In genomic region chr6:154370545-154370944, GRCh38 we compare ENCODE assay signal across 8 cellular contexts. TPM values are rescaled to one million over a fixed set of nuclear protein-coding genes. Genes with fewer than 3 reads are reported as not detected.
DNase-seq lines count a peak whose midpoint lies in the region; ATAC-seq and TF ChIP-seq lines count a peak whose summit lies in the region.

No MANE protein-coding gene starts in this region.

- H3K27ac ChIP-seq in left lung: no peak overlapping the region

- TF ChIP-seq CTCF in astrocyte of the spinal cord (IDR thresholded peaks at IDR 0.05; ENCODE audit: low read depth, low read length) (peak; percentile 51), left lung (IDR thresholded peaks at IDR 0.05) (no peak)

- H3K4me1 ChIP-seq in left lung: peaks cover 0 to 29% of the 10 kb centered on the region in 2 donors

- H3K4me3 ChIP-seq in astrocyte of the spinal cord (ENCODE audit: low read depth, low read length): no peak overlapping the region
- no peak overlapping the region for H3K4me3 ChIP-seq in left lung

- in situ Hi-C loops in astrocyte of the spinal cord (cut with HindIII; ENCODE audit: low sequenced_read_pairs): no loop called here

- TF ChIP-seq EP300 in Ishikawa (IDR thresholded peaks at IDR 0.05; ENCODE audit: borderline replicate concordance): no peak

- no peaks in the 10 kb centered on the region for H3K36me3 ChIP-seq in left lung

- H3K27me3 ChIP-seq in left lung: no peaks in the 10 kb centered on the region

- peak; percentile 61 for TF ChIP-seq RAD21 in Ishikawa (IDR thresholded peaks at IDR 0.05; ENCODE audit: low read depth)

- intact Hi-C loops in left lung (cut with DNase I): no loop called here

- DNase-seq in NCI-H2196 (lab: John Stamatoyannopoulos, UW; ENCODE audit: unreplicated experiment): peak; percentile 6
- no peak for DNase-seq in NCI-H2196 treated with DMSO at 0.1 percent for 48 hours (lab: John Stamatoyannopoulos, UW; ENCODE audit: unreplicated experiment)
- DNase-seq in astrocyte of the spinal cord (ENCODE audit: low read depth, low spot score): peak; percentile 47
- DNase-seq in left lung: no peak
- DNase-seq in ecto neural progenitor cell (ENCODE audit: low spot score): no peak

- ATAC-seq in GM21423 (IDR thresholded peaks at IDR 0.05; ENCODE audit: unreplicated experiment) (peak; percentile 80), left lung (peak; percentile 76), GM19035 (IDR thresholded peaks at IDR 0.05; ENCODE audit: unreplicated experiment) (no peak)

- H3K9me3 ChIP-seq in left lung: no peaks in the 10 kb centered on the region

TF ChIP-seq in Ishikawa, 13 proteins besides CTCF, POLR2A, EP300 and RAD21:
- TF ChIP-seq, protein P1, sequence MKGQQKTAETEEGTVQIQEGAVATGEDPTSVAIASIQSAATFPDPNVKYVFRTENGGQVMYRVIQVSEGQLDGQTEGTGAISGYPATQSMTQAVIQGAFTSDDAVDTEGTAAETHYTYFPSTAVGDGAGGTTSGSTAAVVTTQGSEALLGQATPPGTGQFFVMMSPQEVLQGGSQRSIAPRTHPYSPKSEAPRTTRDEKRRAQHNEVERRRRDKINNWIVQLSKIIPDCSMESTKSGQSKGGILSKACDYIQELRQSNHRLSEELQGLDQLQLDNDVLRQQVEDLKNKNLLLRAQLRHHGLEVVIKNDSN (IDR thresholded peaks at IDR 0.05): no peak
- TF ChIP-seq REST (IDR thresholded peaks at IDR 0.05; ENCODE audit: low read depth) (no peak), MAX (IDR thresholded peaks at IDR 0.05) (no peak), EGR1 (IDR thresholded peaks at IDR 0.05) (no peak), TEAD4 (IDR thresholded peaks at IDR 0.05) (no peak), FOXM1 (IDR thresholded peaks at IDR 0.05; ENCODE audit: borderline replicate concordance, low read depth) (no peak), TCF12 (IDR thresholded peaks at IDR 0.05; ENCODE audit: low read depth) (no peak), ZBTB7A (IDR thresholded peaks at IDR 0.05; ENCODE audit: low read depth) (no peak), NFIC (IDR thresholded peaks at IDR 0.05) (no peak), TAF1 (IDR thresholded peaks at IDR 0.05; ENCODE audit: low read depth) (no peak), CEBPB (IDR thresholded peaks at IDR 0.05) (no peak), YY1 (IDR thresholded peaks at IDR 0.05; ENCODE audit: low read depth) (no peak), CREB1 (IDR thresholded peaks at IDR 0.05; ENCODE audit: low read depth) (no peak)

RNA-seq across cellular contexts. Expression of gene IPCEF1, which starts 13.9 kb away (rescaled TPM):
- 1 to 10 TPM; 2.4 to 4.5 TPM for total RNA-seq in left lung

Comparison
In these comparisons a context has a peak if more than half of its experiments do, and no peak if none do; other contexts are left out.
1. DNase-seq: peak in NCI-H2196 (single experiment) and astrocyte of the spinal cord (single experiment); none in NCI-H2196 treated with DMSO at 0.1 percent for 48 hours (single experiment), left lung (0 of 2) and ecto neural progenitor cell (single experiment).